8 cellular contexts compared by ENCODE assay signal in the genomic region with DNA sequence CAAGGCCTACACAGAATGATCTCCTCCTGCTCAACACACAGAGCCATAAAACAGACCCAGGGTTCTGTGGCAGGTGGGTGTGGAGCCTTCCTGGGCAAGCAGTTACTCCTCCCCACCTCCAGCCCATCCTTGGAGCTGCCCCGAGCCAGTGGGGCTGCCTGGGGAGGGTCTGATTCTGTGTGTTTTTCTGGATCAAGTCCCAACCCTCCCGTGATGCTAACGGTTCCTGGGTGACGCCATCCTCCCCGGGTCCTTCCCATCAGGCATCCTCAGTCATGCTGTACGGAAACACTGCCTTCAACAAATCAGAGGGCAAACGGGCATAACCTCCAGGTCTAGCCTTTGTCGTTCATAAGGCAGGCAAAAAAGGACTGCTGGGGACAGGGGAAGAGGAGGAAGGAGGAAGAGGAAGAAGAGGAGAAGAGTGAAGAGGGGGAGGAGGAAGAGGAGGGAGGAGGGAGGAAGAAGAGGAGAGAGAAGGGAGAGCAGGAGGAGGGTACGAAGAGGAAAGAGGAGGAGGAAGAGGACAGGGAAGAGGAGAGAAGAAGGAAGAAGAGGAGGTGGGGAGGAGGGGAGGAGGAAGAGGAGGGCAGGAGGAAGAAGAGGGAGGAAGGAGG.
DNase-seq lines count a peak whose midpoint lies in the region; ATAC-seq and TF ChIP-seq lines count a peak whose summit lies in the region.

No MANE protein-coding gene starts in this region.

- peaks cover 30% of the 10 kb centered on the region for H3K36me3 Mint-ChIP-seq in CD8-positive, alpha-beta T cell
- H3K36me3 Mint-ChIP-seq in brain (no peaks in the 10 kb centered on the region), nephron progenitor cell (ENCODE audit: low read depth) (no peaks in the 10 kb centered on the region)

- H3K36me3 ChIP-seq in CD8-positive, alpha-beta T cell (ENCODE audit: insufficient read depth, low read length), result no peaks in the 10 kb centered on the region
- no peaks in the 10 kb centered on the region for H3K36me3 ChIP-seq in transverse colon

- H3K27ac ChIP-seq in CD8-positive, alpha-beta T cell (ENCODE audit: low read depth, low read length), result no peak overlapping the region
- H3K27ac ChIP-seq in transverse colon, result no peak overlapping the region

- H3K4me1 ChIP-seq in CD8-positive, alpha-beta T cell (ENCODE audit: insufficient read depth, low read length), result peaks cover 13% of the 10 kb centered on the region
- H3K4me1 ChIP-seq in transverse colon, result peaks cover 12 to 63% (median 53%) of the 10 kb centered on the region in 4 donors

- intact Hi-C loops in CD8-positive, alpha-beta T cell (cut with DNase I, micrococcal nuclease), result loop anchor here in 1 of 2 experiments (2.0 kb wide), 1 partner anchor 84 kb away; a partner anchor contains a TSS
- intact Hi-C loops in transverse colon (cut with DNase I; ENCODE audit: low total_unique reads), result loop anchor here (5.0 kb wide), 1 partner anchor 168 kb away; no protein-coding TSS in a partner anchor

- no peak for TF ChIP-seq CTCF in CD8-positive, alpha-beta T cell (IDR thresholded peaks at IDR 0.05)
- TF ChIP-seq CTCF in brain (conservative IDR thresholded peaks at IDR 0.05), result no peak
- TF ChIP-seq CTCF in nephron progenitor cell (IDR thresholded peaks at IDR 0.05), result no peak
- TF ChIP-seq CTCF in transverse colon (IDR thresholded peaks at IDR 0.05), result no peak

- no peaks in the 10 kb centered on the region for H3K9me3 Mint-ChIP-seq in CD8-positive, alpha-beta T cell
- H3K9me3 Mint-ChIP-seq in brain, result no peaks in the 10 kb centered on the region
- H3K9me3 Mint-ChIP-seq in nephron progenitor cell, result no peaks in the 10 kb centered on the region

- POLR2A ChIA-PET in CD8-positive, alpha-beta T cell (lab: Charles Lee), result interaction anchor here (0.9 to 1.9 kb wide), 18 partner anchors 8 to 285 kb away, joined by 3 to 12 read pairs (median 4); a partner anchor contains a TSS

- H3K27me3 ChIP-seq in CD8-positive, alpha-beta T cell (ENCODE audit: insufficient read depth, low read length), result no peaks in the 10 kb centered on the region
- no peaks in the 10 kb centered on the region for H3K27me3 ChIP-seq in transverse colon

- in situ Hi-C loops in transverse colon (cut with MboI; ENCODE audit: low pct_ligation_motif_present in 1 of 4, low pct_unique_long_range_greater_than_20kb in 1 of 4, low sequenced_read_pairs in 3 of 4), result no loop called here

- no peak overlapping the region for H3K27ac Mint-ChIP-seq in CD8-positive, alpha-beta T cell
- H3K27ac Mint-ChIP-seq in brain (peak overlapping the region in 4 of 5 experiments; percentile 40 to 92 (median 79)), nephron progenitor cell (peak overlapping the region; percentile 52)

- peak overlapping the region; percentile 73 for H3K4me3 Mint-ChIP-seq in CD8-positive, alpha-beta T cell
- H3K4me3 Mint-ChIP-seq in brain, result no peak overlapping the region
- no peak overlapping the region for H3K4me3 Mint-ChIP-seq in nephron progenitor cell

- peak in 1 of 7 experiments; percentile 29 for DNase-seq in CD8-positive, alpha-beta T cell
- DNase-seq in Jurkat, Clone E6-1 (ENCODE audit: low read depth, low spot score), result no peak
- DNase-seq in nephron progenitor cell (no peak), NCI-H2227 treated with DMSO at 0.1 percent for 48 hours (lab: John Stamatoyannopoulos, UW) (no peak), transverse colon (no peak)
- no peak for DNase-seq in stimulated activated CD4-positive, alpha-beta T cell treated with anti-CD3 and anti-CD28 coated beads, Interleukin-2, amount 100 ng/mL, for 24 hours
- no peak for DNase-seq in stimulated activated naive CD4-positive, alpha-beta T cell (lab: John Stamatoyannopoulos, UW)

- 58 to 70% methylated on average over 3 to 9 of the region's 9 CpGs for WGBS in transverse colon (ENCODE audit: low coverage in 1 of 2), 2 donors

- no peak for TF ChIP-seq POLR2A in transverse colon (IDR thresholded peaks at IDR 0.05)

- H3K4me1 Mint-ChIP-seq in CD8-positive, alpha-beta T cell (ENCODE audit: low read depth), result peaks cover 23% of the 10 kb centered on the region
- H3K4me1 Mint-ChIP-seq in brain, result peaks cover 80% of the 10 kb centered on the region
- H3K4me1 Mint-ChIP-seq in nephron progenitor cell, result peaks cover 67% of the 10 kb centered on the region

- H3K27me3 Mint-ChIP-seq in CD8-positive, alpha-beta T cell (ENCODE audit: low read depth), result no peaks in the 10 kb centered on the region
- peaks cover 8% of the 10 kb centered on the region for H3K27me3 Mint-ChIP-seq in brain
- H3K27me3 Mint-ChIP-seq in nephron progenitor cell (ENCODE audit: low read depth, poor library complexity), result peaks cover 6% of the 10 kb centered on the region

- H3K4me3 ChIP-seq in CD8-positive, alpha-beta T cell (ENCODE audit: low read depth, low read length), result peak overlapping the region; percentile 3
- peak overlapping the region; percentile 45 for H3K4me3 ChIP-seq in Jurkat, Clone E6-1 (ENCODE audit: low read length)
- no peak overlapping the region for H3K4me3 ChIP-seq in transverse colon

- no peaks in the 10 kb centered on the region for H3K9me3 ChIP-seq in CD8-positive, alpha-beta T cell (ENCODE audit: low read length)
- H3K9me3 ChIP-seq in transverse colon, result no peaks in the 10 kb centered on the region

- ATAC-seq in CD8-positive, alpha-beta T cell, result no peak

- TF ChIP-seq EP300 in transverse colon (IDR thresholded peaks at IDR 0.05; ENCODE audit: low read depth), result no peak

- CTCF ChIA-PET in CD8-positive, alpha-beta T cell (lab: Charles Lee), result interaction anchor here (1.0 to 7.7 kb wide), 10 partner anchors 8 to 145 kb away, joined by 3 to 61 read pairs (median 8); no protein-coding TSS in a partner anchor

Comparison
In these comparisons a context has a peak if more than half of its experiments do, and no peak if none do; other contexts are left out.
1. H3K4me3 ChIP-seq: peak in CD8-positive, alpha-beta T cell (single experiment) and Jurkat, Clone E6-1 (single experiment); none in transverse colon (0 of 4).